ENCODE assay signal across 8 cellular contexts in genomic region chr1:54716299-54717047, GRCh38. TPM values are rescaled to one million over a fixed set of nuclear protein-coding genes. Genes with fewer than 3 reads are reported as not detected.
DNase-seq lines count a peak whose midpoint lies in the region; ATAC-seq and TF ChIP-seq lines count a peak whose summit lies in the region.

No MANE protein-coding gene starts in this region.

- CTCF ChIA-PET in CD4-positive, alpha-beta T cell (lab: Charles Lee), result interaction anchor here (0.9 to 1.6 kb wide), 2 partner anchors 85 to 757 kb away, joined by 3 to 5 read pairs; no protein-coding TSS in a partner anchor

- no peak for DNase-seq in CD4-positive, alpha-beta T cell
- DNase-seq in left lung (no peak), thyroid gland (no peak), NCI-H146 (lab: John Stamatoyannopoulos, UW) (no peak), NCI-H2107 treated with DMSO at 0.1 percent for 48 hours (lab: John Stamatoyannopoulos, UW; ENCODE audit: unreplicated experiment) (no peak)

- peaks cover 40% of the 10 kb centered on the region for H3K4me1 Mint-ChIP-seq in CD4-positive, alpha-beta T cell (ENCODE audit: low read depth)

- no peak overlapping the region for H3K27ac ChIP-seq in CD4-positive, alpha-beta T cell (ENCODE audit: low read depth, low read length)
- peak overlapping the region; percentile 49 for H3K27ac ChIP-seq in angular gyrus (ENCODE audit: low read depth, low read length)
- peak overlapping the region in 1 of 2 donors; percentile 80 for H3K27ac ChIP-seq in left lung
- H3K27ac ChIP-seq in thyroid gland, result peak overlapping the region in 1 of 3 donors; percentile 48

- H3K36me3 Mint-ChIP-seq in CD4-positive, alpha-beta T cell (ENCODE audit: low read depth), result peaks cover 42% of the 10 kb centered on the region

- peak overlapping the region; percentile 74 for H3K27ac Mint-ChIP-seq in CD4-positive, alpha-beta T cell

- no peaks in the 10 kb centered on the region for H3K9me3 Mint-ChIP-seq in CD4-positive, alpha-beta T cell

- no peaks in the 10 kb centered on the region for H3K27me3 Mint-ChIP-seq in CD4-positive, alpha-beta T cell

- no peak for TF ChIP-seq CTCF in CD4-positive, alpha-beta T cell (IDR thresholded peaks at IDR 0.05)
- no peak for TF ChIP-seq CTCF in left lung (IDR thresholded peaks at IDR 0.05)
- TF ChIP-seq CTCF in thyroid gland (IDR thresholded peaks at IDR 0.05), result no peak

- H3K36me3 ChIP-seq in left lung, result peaks cover 3 to 31% of the 10 kb centered on the region in 2 donors
- peaks cover 6 to 8% of the 10 kb centered on the region in 2 donors for H3K36me3 ChIP-seq in thyroid gland

- WGBS in thyroid gland, 2 donors, result 42 to 52% methylated on average over 8 of the region's 8 CpGs

- no peak for ATAC-seq in CD4-positive, alpha-beta T cell (ENCODE audit: poor library complexity)
- ATAC-seq in HG03442 (IDR thresholded peaks at IDR 0.05; ENCODE audit: unreplicated experiment) (peak; percentile 4), left lung (peak; percentile 2), HG02763 (IDR thresholded peaks at IDR 0.05; ENCODE audit: unreplicated experiment) (no peak)

- H3K9me3 ChIP-seq in CD4-positive, alpha-beta T cell (ENCODE audit: control insufficient read depth, low read length), result no peaks in the 10 kb centered on the region
- H3K9me3 ChIP-seq in left lung, result no peaks in the 10 kb centered on the region
- no peaks in the 10 kb centered on the region for H3K9me3 ChIP-seq in thyroid gland

- H3K27me3 ChIP-seq in CD4-positive, alpha-beta T cell (ENCODE audit: control insufficient read depth, insufficient read depth, low read length), result no peaks in the 10 kb centered on the region
- H3K27me3 ChIP-seq in left lung (no peaks in the 10 kb centered on the region), thyroid gland (no peaks in the 10 kb centered on the region)

- H3K4me3 Mint-ChIP-seq in CD4-positive, alpha-beta T cell, result peak overlapping the region; percentile 93

- H3K4me3 ChIP-seq in left lung, result peak overlapping the region; percentile 85 to 93
- peak overlapping the region; percentile 37 to 76 (median 69) for H3K4me3 ChIP-seq in thyroid gland (replicated peaks in 1 of 3)

- no peak for TF ChIP-seq POLR2A in thyroid gland (IDR thresholded peaks at IDR 0.05)

- intact Hi-C loops in CD4-positive, alpha-beta T cell (cut with DNase I, micrococcal nuclease), result loop anchor here (1.0 to 10.0 kb wide), 6 partner anchors 47 to 1392 kb away; partner anchors contain the start of genes CYB5RL (in 1 of the 2), IFT25 (in 1 of the 2), LRP8 (in 1 of the 2) and LRRC42 (in 1 of the 2)
- intact Hi-C loops in left lung (cut with DNase I) (no loop called here), thyroid gland (cut with DNase I) (no loop called here)

- H3K4me1 ChIP-seq in left lung (peaks cover 0 to 23% of the 10 kb centered on the region in 2 donors), thyroid gland (peaks cover 8 to 11% of the 10 kb centered on the region in 2 donors)

- POLR2A ChIA-PET in CD4-positive, alpha-beta T cell (lab: Charles Lee), result interaction anchor here (1.0 to 2.3 kb wide), 4 partner anchors 8 to 771 kb away, joined by 4 to 16 read pairs (median 5); partner anchors contain the start of genes IFT25, LRRC42 and TTC22

RNA-seq across cellular contexts. Expression of gene TTC4, which starts 0.8 kb away (rescaled TPM):
- 1 to 10 TPM; 7.3 to 7.6 TPM for total RNA-seq in CD4-positive, alpha-beta T cell
- 10 to 100 TPM; 15.0 to 20.0 TPM for total RNA-seq in left lung
- total RNA-seq in thyroid gland, result 10 to 100 TPM; 12.6 to 26.0 (median 21.8) TPM

RNA-seq across cellular contexts. Expression of gene PARS2, which starts 47.9 kb away (rescaled TPM):
- total RNA-seq in CD4-positive, alpha-beta T cell, result not detected
- total RNA-seq in left lung (1 to 10 TPM; 3.9 to 4.4 TPM), thyroid gland (1 to 10 TPM; 4.8 to 7.4 (median 6.0) TPM)

Comparison
In these comparisons a context has a peak if more than half of its experiments do, and no peak if none do; other contexts are left out.
1. ATAC-seq: peak in HG03442 (single experiment) and left lung (single experiment); none in CD4-positive, alpha-beta T cell (single experiment) and HG02763 (single experiment).
2. RNA of gene PARS2, which starts 47.9 kb away (total RNA-seq): 4.8 to 7.4 TPM in thyroid gland and 3.9 to 4.4 TPM in left lung; not detected in CD4-positive, alpha-beta T cell; every median in the first group is over 4 times any median in the second.
3. intact Hi-C loops: an anchor here in CD4-positive, alpha-beta T cell (1.0 to 10.0 kb wide); none called in left lung and thyroid gland.